Comparison of ENCODE assay signal across 23 cellular contexts in genomic region chrX:50726296-50726695, GRCh38.
"Had no signal": no experiment of that assay in that cellular context is flagged by ENCODE, and none has a peak within 500 bp of the region (broad histone marks: within the 10 kb centered on the region; RNA-seq: fewer than 3 reads in every experiment).

No MANE protein-coding gene starts in this region.

- H3K27me3 ChIP-seq: MG63 had no signal

- H3K4me3 ChIP-seq: MG63 had no signal

- H3K27ac Mint-ChIP-seq: T-cell had no signal

- H3K4me1 Mint-ChIP-seq: T-cell had no signal

- H3K36me3 ChIP-seq: MG63 had no signal

- H3K9me3 Mint-ChIP-seq: T-cell had no signal

- H3K9me2 ChIP-seq: SK-N-SH had no signal

- H3K36me3 Mint-ChIP-seq: T-cell had no signal

- H3K27ac ChIP-seq: RWPE1 had no signal

- H3K4me3 Mint-ChIP-seq: T-cell had no signal

- H3K9me3 ChIP-seq: MG63, SK-N-SH had no signal

- ATAC-seq: Panc1, PC-3, T-cell had no signal

- DNase-seq: IMR-90, Karpas-422, KG1, MG63, NCI-H1092, NCI-H1105 treated with DMSO at 0.1 percent for 48 hours, NCI-H1417 treated with DMSO at 0.1 percent for 48 hours, NCI-H146, NCI-H1694 treated with DMSO at 0.1 percent for 48 hours, NCI-H1930, NCI-H2081, NCI-H2107, NCI-H2227 treated with DMSO at 0.1 percent for 48 hours, NCI-H524, NCI-H526 treated with DMSO at 0.1 percent for 48 hours, NCI-H774, PC-3, SHP77, SK-N-SH, SW 1271, T-cell had no signal

- H3K4me2 ChIP-seq: SK-N-SH had no signal

- H3K9ac ChIP-seq: SK-N-SH had no signal
